ENCODE assay signal across 17 cellular contexts in the genomic region with DNA sequence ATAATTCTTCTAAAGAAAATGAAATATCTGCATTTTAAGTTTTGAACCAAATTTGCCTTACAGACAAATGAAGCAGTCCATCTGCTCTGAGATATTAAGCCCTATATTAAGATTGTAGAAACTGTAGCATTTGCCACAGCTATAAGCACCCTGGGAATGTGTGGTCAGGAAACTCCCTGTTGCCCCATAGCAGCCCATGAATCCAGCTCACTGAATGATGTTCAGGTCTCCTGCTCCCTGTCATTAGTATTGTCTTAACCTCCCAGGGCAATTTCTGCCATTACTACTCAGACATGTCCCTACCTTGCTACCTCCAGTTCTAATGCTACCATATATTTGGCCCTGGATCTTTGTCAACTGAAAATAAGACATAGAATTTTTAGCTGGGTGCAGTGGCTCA. TPM values are rescaled to one million over a fixed set of nuclear protein-coding genes. Genes with fewer than 3 reads are reported as not detected.
"Had no signal": no experiment of that assay in that cellular context is flagged by ENCODE, and none has a peak within 500 bp of the region (broad histone marks: within the 10 kb centered on the region; RNA-seq: fewer than 3 reads in every experiment).

No MANE protein-coding gene starts in this region.

- H3K9me3 ChIP-seq: left lung, uterus had no signal

- H3K27me3 ChIP-seq: cardiac muscle cell, left lung, uterus had no signal

- H3K36me3 ChIP-seq: cardiac muscle cell, left lung, uterus had no signal

- DNase-seq: activated CD4-positive, alpha-beta memory T cell treated with anti-CD3 and anti-CD28 coated beads, Interleukin-2, amount 10 ng/mL, durations not matched to agents 7 days and 5 days; activated CD4-positive, alpha-beta T cell treated with anti-CD3 and anti-CD28 coated beads for 36 hours; activated CD8-positive, alpha-beta memory T cell treated with anti-CD3 and anti-CD28 coated beads, Interleukin-2, amount 50 U/mL, for 4 hours; activated gamma-delta T cell treated with Interleukin-2 at 50 U/mL for 16 hours; activated naive CD8-positive, alpha-beta T cell treated with anti-CD3 and anti-CD28 coated beads for 36 hours; activated T-cell treated with anti-CD3 and anti-CD28 coated beads, Interleukin-2, amount 50 U/mL, for 72 hours; aorta; effector CD8-positive, alpha-beta T cell; immature natural killer cell; left lung; T-cell; T1000; uterus had no signal

- H3K27ac ChIP-seq: cardiac muscle cell, coronary artery, left lung, uterus, VCaP had no signal

- H3K4me3 ChIP-seq: cardiac muscle cell, coronary artery, left lung, skin epidermis, uterus had no signal

- H3K4me1 ChIP-seq: left lung, uterus had no signal

RNA-seq across cellular contexts. Expression of a gene that starts 41.1 kb away (rescaled TPM):
- total RNA-seq: activated CD4-positive, alpha-beta memory T cell treated with anti-CD3 and anti-CD28 coated beads, Interleukin-2, amount 10 ng/mL, durations not matched to agents 7 days and 5 days; activated CD4-positive, alpha-beta T cell treated with anti-CD3 and anti-CD28 coated beads for 36 hours; activated naive CD8-positive, alpha-beta T cell treated with anti-CD3 and anti-CD28 coated beads for 36 hours; activated T-cell treated with anti-CD3 and anti-CD28 coated beads, Interleukin-2, amount 50 U/mL, for 72 hours; cardiac muscle cell; T-cell had no signal
